9 cellular contexts compared by ENCODE assay signal in the genomic region with DNA sequence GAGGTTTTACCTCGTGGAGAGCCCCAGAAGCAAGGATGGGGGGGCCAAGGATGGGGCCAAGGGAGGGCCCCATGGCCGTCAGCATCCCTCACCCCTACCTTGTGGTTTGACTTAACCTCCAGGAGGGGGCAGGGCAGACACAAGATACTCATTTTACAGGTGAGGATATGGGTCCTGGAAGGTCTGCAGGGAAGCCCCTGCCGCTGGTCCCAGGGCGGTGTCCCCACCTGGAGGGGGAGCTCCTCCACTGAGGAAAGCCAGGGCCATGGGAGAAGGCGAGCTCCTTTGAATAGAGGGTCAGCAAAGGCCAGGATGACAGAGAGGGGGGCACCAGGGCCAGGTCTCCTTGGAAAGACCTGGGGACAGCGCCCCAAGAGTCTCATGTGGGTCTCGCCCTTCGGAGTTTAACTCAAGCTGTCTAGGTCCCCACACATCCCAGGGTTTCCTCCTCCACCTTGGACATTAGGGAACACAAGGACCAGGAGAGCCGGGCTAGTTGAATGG. TPM values are rescaled to one million over a fixed set of nuclear protein-coding genes. Genes with fewer than 3 reads are reported as not detected.
DNase-seq lines count a peak whose midpoint lies in the region; ATAC-seq and TF ChIP-seq lines count a peak whose summit lies in the region.
"Had no signal": no experiment of that assay in that cellular context is flagged by ENCODE, and none has a peak within 500 bp of the region (broad histone marks: within the 10 kb centered on the region; RNA-seq: fewer than 3 reads in every experiment).

No MANE protein-coding gene starts in this region.

- peaks cover 17% of the 10 kb centered on the region for H3K27me3 Mint-ChIP-seq in endothelial cell (ENCODE audit: unreplicated experiment)

- peak; percentile 41 for TF ChIP-seq CTCF in SK-N-SH (IDR thresholded peaks at IDR 0.05)
- TF ChIP-seq CTCF in endothelial cell (IDR thresholded peaks at IDR 0.05; ENCODE audit: unreplicated experiment), result peak; percentile 47

- CTCF ChIA-PET in SK-N-SH (lab: Yijun Ruan, JAX), result interaction anchor here (0.6 to 5.7 kb wide), 13 partner anchors 10 to 105 kb away, joined by 3 to 42 read pairs (median 6); no protein-coding TSS in a partner anchor

- no peak overlapping the region for H3K4me2 ChIP-seq in SK-N-SH

- H3K9me3 Mint-ChIP-seq in endothelial cell (ENCODE audit: unreplicated experiment), result no peaks in the 10 kb centered on the region

- peak overlapping the region in 1 of 2 experiments; percentile 54; a peak in 1 of 4 replicates for H3K27ac ChIP-seq in SK-N-SH (ENCODE audit: low read depth in 2 of 2, low read length in 1 of 2)

- DNase-seq in stimulated activated CD4-positive, alpha-beta T cell treated with anti-CD3 and anti-CD28 coated beads, Interleukin-4, amount 100 ng/mL, for 24 hours, result peak; percentile 40
- no peak for DNase-seq in stimulated activated CD4-positive, alpha-beta T cell treated with anti-CD3 and anti-CD28 coated beads, Interleukin-1b, Interleukin-23, amount 100 ng/mL, for 48 hours
- DNase-seq in SK-N-SH (peak; percentile 56), endothelial cell (ENCODE audit: low spot score) (no peak), COLO829 (ENCODE audit: low spot score) (no peak), GM03348 (ENCODE audit: low spot score) (no peak), ecto neural progenitor cell (ENCODE audit: low spot score) (no peak)
- DNase-seq: nucleus accumbens had no signal

- no peak for ATAC-seq in HG02870 (IDR thresholded peaks at IDR 0.05; ENCODE audit: unreplicated experiment)

- peaks cover 0 to 74% of the 10 kb centered on the region in 2 experiments; a peak in 2 of 4 replicates for H3K4me1 ChIP-seq in SK-N-SH (ENCODE audit: control insufficient read depth in 1 of 2, insufficient read depth in 2 of 2, low read depth in 1 of 2, low read length in 1 of 2)

- H3K9ac ChIP-seq in SK-N-SH, result no peak overlapping the region

- POLR2A ChIA-PET in SK-N-SH (lab: Yijun Ruan, JAX), result interaction anchor here (1.4 kb wide), 1 partner anchor 29 kb away, joined by 4 read pairs; no protein-coding TSS in a partner anchor

- no peaks in the 10 kb centered on the region for H3K9me3 ChIP-seq in SK-N-SH

- no peak overlapping the region for H2AFZ ChIP-seq in SK-N-SH (ENCODE audit: low read depth)

- H3K36me3 ChIP-seq in SK-N-SH (replicated peaks in 1 of 2; ENCODE audit: control insufficient read depth in 1 of 2, insufficient read depth in 2 of 2, low read length in 1 of 2), result peaks cover 0 to 16% of the 10 kb centered on the region in 2 experiments

- peaks cover 29% of the 10 kb centered on the region for H3K4me1 Mint-ChIP-seq in endothelial cell (ENCODE audit: unreplicated experiment)

- no peak overlapping the region for H3K4me3 ChIP-seq in SK-N-SH (ENCODE audit: low read depth in 2 of 2, low read length in 1 of 2)

- no peak overlapping the region for H3K4me3 Mint-ChIP-seq in endothelial cell (ENCODE audit: unreplicated experiment)

- no peaks in the 10 kb centered on the region for H4K20me1 ChIP-seq in SK-N-SH (ENCODE audit: insufficient read depth)

- no peaks in the 10 kb centered on the region for H3K9me2 ChIP-seq in SK-N-SH

- no peak for TF ChIP-seq EP300 in SK-N-SH (IDR thresholded peaks at IDR 0.05; ENCODE audit: borderline replicate concordance in 1 of 2, low read depth in 1 of 2, low read length in 1 of 2)

- H3K79me2 ChIP-seq in SK-N-SH (ENCODE audit: insufficient read depth), result no peaks in the 10 kb centered on the region

- no peaks in the 10 kb centered on the region for H3K36me3 Mint-ChIP-seq in endothelial cell (ENCODE audit: low read depth, unreplicated experiment)

- H3K27me3 ChIP-seq in SK-N-SH (ENCODE audit: insufficient read depth), result no peaks in the 10 kb centered on the region

- peaks cover 4% of the 10 kb centered on the region for H3F3A ChIP-seq in SK-N-SH (replicated peaks; ENCODE audit: insufficient read depth)

- TF ChIP-seq RAD21 in SK-N-SH (IDR thresholded peaks at IDR 0.05; ENCODE audit: low read length), result peak; percentile 37; the same call in 1 of the 2 replicates

- no peak overlapping the region for H3K27ac Mint-ChIP-seq in endothelial cell (ENCODE audit: unreplicated experiment)

- 100% methylated on average over 6 of the region's 9 CpGs for WGBS in SK-N-SH (ENCODE audit: low lambda C conversion rate)

TF ChIP-seq in SK-N-SH, 30 proteins besides CTCF, POLR2A, EP300 and RAD21:
- TF ChIP-seq POLR2AphosphoS5 (IDR thresholded peaks at IDR 0.05; ENCODE audit: low read depth, low read length) (no peak), YY1 (IDR thresholded peaks at IDR 0.05; ENCODE audit: low read depth) (no peak), TCF12 (IDR thresholded peaks at IDR 0.05) (no peak), TEAD4 (IDR thresholded peaks at IDR 0.05; ENCODE audit: borderline replicate concordance, insufficient read depth) (no peak), ELF1 (IDR thresholded peaks at IDR 0.05) (no peak), NFIC (IDR thresholded peaks at IDR 0.05; ENCODE audit: borderline replicate concordance) (no peak)
- TF ChIP-seq, protein P1, sequence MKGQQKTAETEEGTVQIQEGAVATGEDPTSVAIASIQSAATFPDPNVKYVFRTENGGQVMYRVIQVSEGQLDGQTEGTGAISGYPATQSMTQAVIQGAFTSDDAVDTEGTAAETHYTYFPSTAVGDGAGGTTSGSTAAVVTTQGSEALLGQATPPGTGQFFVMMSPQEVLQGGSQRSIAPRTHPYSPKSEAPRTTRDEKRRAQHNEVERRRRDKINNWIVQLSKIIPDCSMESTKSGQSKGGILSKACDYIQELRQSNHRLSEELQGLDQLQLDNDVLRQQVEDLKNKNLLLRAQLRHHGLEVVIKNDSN (IDR thresholded peaks at IDR 0.05; ENCODE audit: borderline replicate concordance, low read depth), result no peak
- TF ChIP-seq, protein P2, sequence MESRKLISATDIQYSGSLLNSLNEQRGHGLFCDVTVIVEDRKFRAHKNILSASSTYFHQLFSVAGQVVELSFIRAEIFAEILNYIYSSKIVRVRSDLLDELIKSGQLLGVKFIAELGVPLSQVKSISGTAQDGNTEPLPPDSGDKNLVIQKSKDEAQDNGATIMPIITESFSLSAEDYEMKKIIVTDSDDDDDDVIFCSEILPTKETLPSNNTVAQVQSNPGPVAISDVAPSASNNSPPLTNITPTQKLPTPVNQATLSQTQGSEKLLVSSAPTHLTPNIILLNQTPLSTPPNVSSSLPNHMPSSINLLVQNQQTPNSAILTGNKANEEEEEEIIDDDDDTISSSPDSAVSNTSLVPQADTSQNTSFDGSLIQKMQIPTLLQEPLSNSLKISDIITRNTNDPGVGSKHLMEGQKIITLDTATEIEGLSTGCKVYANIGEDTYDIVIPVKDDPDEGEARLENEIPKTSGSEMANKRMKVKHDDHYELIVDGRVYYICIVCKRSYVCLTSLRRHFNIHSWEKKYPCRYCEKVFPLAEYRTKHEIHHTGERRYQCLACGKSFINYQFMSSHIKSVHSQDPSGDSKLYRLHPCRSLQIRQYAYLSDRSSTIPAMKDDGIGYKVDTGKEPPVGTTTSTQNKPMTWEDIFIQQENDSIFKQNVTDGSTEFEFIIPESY (IDR thresholded peaks at IDR 0.05; ENCODE audit: borderline replicate concordance, low read depth), result no peak

RNA-seq across cellular contexts. Expression of a gene that starts 5.9 kb away (rescaled TPM):
- polyA plus RNA-seq in SK-N-SH (2012; rRNA removed), result 9.3 and 12.0 TPM in 2 replicates
- polyA plus RNA-seq in SK-N-SH (2012; cell fraction: cytosol; rRNA removed), result 5.1 and 9.7 TPM in 2 replicates
- 22.5 and 26.1 TPM in 2 replicates for polyA plus RNA-seq in SK-N-SH (2012; cell fraction: nucleus; rRNA removed)
- total RNA-seq in endothelial cell (ENCODE audit: unreplicated experiment), result 18.5 TPM

Comparison
In these comparisons a context has a peak if more than half of its experiments do, and no peak if none do; other contexts are left out.
1. DNase-seq: peak in stimulated activated CD4-positive, alpha-beta T cell treated with anti-CD3 and anti-CD28 coated beads, Interleukin-4, amount 100 ng/mL, for 24 hours (single experiment) and SK-N-SH (single experiment); none in stimulated activated CD4-positive, alpha-beta T cell treated with anti-CD3 and anti-CD28 coated beads, Interleukin-1b, Interleukin-23, amount 100 ng/mL, for 48 hours (single experiment), endothelial cell (single experiment), COLO829 (single experiment), GM03348 (single experiment) and ecto neural progenitor cell (single experiment).